8 cellular contexts compared by ENCODE assay signal in the genomic region with DNA sequence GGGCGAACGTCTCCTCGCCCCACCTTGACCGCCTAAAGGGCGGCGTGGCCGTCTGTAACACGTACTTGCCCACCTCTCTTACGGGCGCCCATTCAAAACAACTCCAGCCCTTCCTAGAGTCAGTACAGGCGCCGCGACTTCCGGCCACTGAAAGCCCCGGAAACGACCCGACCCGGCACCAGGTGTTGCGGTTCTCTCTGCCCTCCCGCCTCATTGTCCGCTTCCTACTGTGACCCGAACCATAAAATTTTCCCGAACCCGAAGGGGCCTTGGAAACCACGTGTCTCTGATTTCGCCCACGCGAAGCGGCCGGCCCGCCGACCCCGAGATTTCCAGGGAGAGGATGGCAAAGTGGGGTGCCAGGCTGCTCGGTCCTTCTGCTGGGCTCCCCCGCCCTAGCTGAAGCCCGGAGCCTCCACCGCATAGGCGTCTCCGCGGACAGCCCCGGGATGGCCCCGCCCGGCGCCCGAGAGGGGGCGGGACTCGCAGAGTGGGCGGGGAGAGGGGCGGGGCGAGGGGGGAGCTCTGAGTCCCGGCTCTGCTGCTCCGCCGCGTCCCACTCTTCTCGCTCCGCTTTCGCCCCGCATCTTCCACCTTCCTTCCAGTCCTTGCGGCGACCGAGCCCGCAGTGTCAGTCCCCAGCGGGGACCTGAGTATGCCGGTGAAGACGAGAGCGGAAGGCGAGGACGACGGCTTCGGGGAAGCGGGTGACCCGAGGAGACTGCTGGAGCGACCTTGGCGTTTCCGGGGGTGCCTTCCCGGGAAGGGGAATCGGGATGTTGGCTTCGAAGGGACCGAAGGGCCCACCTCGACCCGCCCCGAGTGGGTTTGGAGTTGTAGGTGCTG. TPM values are rescaled to one million over a fixed set of nuclear protein-coding genes. Genes with fewer than 3 reads are reported as not detected.
A peak's percentile ranks its signal among the peaks of the same experiment; 100 is the strongest.
DNase-seq lines count a peak whose midpoint lies in the region; ATAC-seq, FAIRE-seq and TF ChIP-seq lines count a peak whose summit lies in the region.

No MANE protein-coding gene starts in this region.

- peaks cover 29 to 42% (median 39%) of the 10 kb centered on the region in 3 donors for H3K4me1 Mint-ChIP-seq in CD8-positive, alpha-beta memory T cell

- CTCF ChIA-PET in CD8-positive, alpha-beta memory T cell (lab: Charles Lee): interaction anchor here (1.0 to 5.1 kb wide), 7 partner anchors 11 to 60 kb away, joined by 3 to 31 read pairs (median 3); partner anchors contain the start of genes NAIF1 and SLC25A25
- CTCF ChIA-PET in H1 (lab: Charles Lee; ENCODE audit: partially characterized antibody): interaction anchor here (0.9 to 9.9 kb wide), 14 partner anchors 8 to 285 kb away, joined by 3 to 74 read pairs (median 4); partner anchors contain the start of gene LCN2

- H3K27me3 ChIP-seq in CD8-positive, alpha-beta memory T cell (ENCODE audit: insufficient read depth, low read length, poor library complexity, severe bottlenecking): no peaks in the 10 kb centered on the region
- peaks cover 0 to 8% (median 7%) of the 10 kb centered on the region in 4 experiments; a peak in 5 of 7 replicates for H3K27me3 ChIP-seq in H1 (replicated peaks in 1 of 4; ENCODE audit: control insufficient read depth in 3 of 4, extremely low read depth in 1 of 4, insufficient read depth in 3 of 4, low read length in 3 of 4)
- no peaks in the 10 kb centered on the region for H3K27me3 ChIP-seq in mesenchymal stem cell (ENCODE audit: control insufficient read depth in 1 of 2, insufficient read depth in 1 of 2, low read length in 2 of 2)

- peak overlapping the region; percentile 82 to 91 for H3K4me2 ChIP-seq in H1 (ENCODE audit: insufficient read depth in 1 of 2, low read depth in 2 of 2, low read length in 2 of 2)
- H3K4me2 ChIP-seq in mesenchymal stem cell (ENCODE audit: low read length, poor library complexity, severe bottlenecking): peak overlapping the region; percentile 73

- WGBS in H1 (ENCODE audit: extremely low coverage in 1 of 2, insufficient coverage in 1 of 2, insufficient read length in 1 of 2, insufficient replicate concordance in 2 of 2, low coverage in 1 of 2, low lambda C conversion rate in 2 of 2, missing lambda C conversion rate in 1 of 2), 2 experiments: 2% methylated on average over 61 of the region's 82 CpGs; no CpG with 5 or more reads in 1 of the 2 experiments
- WGBS in mesenchymal stem cell: 0% methylated on average over 59 of the region's 82 CpGs

- ATAC-seq in GM21360 (IDR thresholded peaks at IDR 0.05; ENCODE audit: unreplicated experiment): peak; percentile 45

- no peaks in the 10 kb centered on the region for H3K9me3 Mint-ChIP-seq in CD8-positive, alpha-beta memory T cell

- H4K8ac ChIP-seq in H1 (ENCODE audit: extremely low read depth, insufficient read depth, low read length) (peak overlapping the region; percentile 99), mesenchymal stem cell (ENCODE audit: low read length) (peak overlapping the region; percentile 94)

- peak overlapping the region; percentile 94 to 99 (median 98) for H3K4me3 Mint-ChIP-seq in CD8-positive, alpha-beta memory T cell

- peak overlapping the region; percentile 97 for H3K56ac ChIP-seq in H1 (replicated peaks; ENCODE audit: insufficient read length, low read depth, low read length)

- peak overlapping the region; percentile 98 for H3K18ac ChIP-seq in H1 (ENCODE audit: extremely low read depth, low read length)
- H3K18ac ChIP-seq in mesenchymal stem cell (ENCODE audit: low read depth in 1 of 2, low read length in 2 of 2): peak overlapping the region; percentile 98

- H2AK5ac ChIP-seq in H1 (ENCODE audit: low read depth, low read length) (no peak overlapping the region), mesenchymal stem cell (ENCODE audit: low read length, severe bottlenecking) (no peak overlapping the region)

- H2BK15ac ChIP-seq in H1 (ENCODE audit: low read length) (0 out of 2 replicates have a peak overlapping the region, but pooled peaks have one; percentile 92), mesenchymal stem cell (ENCODE audit: low read depth, poor library complexity, severe bottlenecking) (peak overlapping the region; percentile 97)

- peak overlapping the region; percentile 79; the same call in 1 of the 2 replicates for H2AFZ ChIP-seq in H1 (ENCODE audit: low read length)
- H2AFZ ChIP-seq in mesenchymal stem cell (ENCODE audit: low read depth, low read length): peak overlapping the region; percentile 91

- H3K23ac ChIP-seq in H1 (ENCODE audit: insufficient read length) (no peak overlapping the region), mesenchymal stem cell (ENCODE audit: low read length in 2 of 2) (peak overlapping the region in 1 of 2 experiments; percentile 95)

- POLR2A ChIA-PET in CD8-positive, alpha-beta memory T cell (lab: Charles Lee): interaction anchor here (0.5 to 1.1 kb wide), 3 partner anchors 15 to 256 kb away, joined by 3 to 9 read pairs (median 5); partner anchors contain the start of gene BBLN
- POLR2A ChIA-PET in H1 (lab: Charles Lee; ENCODE audit: partially characterized antibody): interaction anchor here (0.5 to 4.2 kb wide), 13 partner anchors 8 to 471 kb away, joined by 3 to 21 read pairs (median 4); partner anchors contain the start of gene BBLN

- H3K27ac Mint-ChIP-seq in CD8-positive, alpha-beta memory T cell: peak overlapping the region; percentile 97 to 100 (median 99)

- peak overlapping the region; percentile 88 for H2BK5ac ChIP-seq in H1 (ENCODE audit: low read depth, low read length)
- H2BK5ac ChIP-seq in mesenchymal stem cell (ENCODE audit: low read depth, low read length, poor library complexity, severe bottlenecking): peak overlapping the region; percentile 94

- no peak for FAIRE-seq in H1 (lab: Jason Lieb, UNC)

- H3K27me3 Mint-ChIP-seq in CD8-positive, alpha-beta memory T cell: peaks cover 6 to 9% of the 10 kb centered on the region in 2 donors

- H3K4me3 ChIP-seq in CD8-positive, alpha-beta memory T cell (ENCODE audit: low read length): peak overlapping the region; percentile 96
- peak overlapping the region; percentile 86 to 96 (median 89) for H3K4me3 ChIP-seq in H1 (ENCODE audit: extremely low read depth in 1 of 4, insufficient read depth in 2 of 4, low read depth in 3 of 4, low read length in 4 of 4)
- H3K4me3 ChIP-seq in mesenchymal stem cell (ENCODE audit: insufficient read depth in 1 of 2, low read depth in 1 of 2, low read length in 2 of 2): peak overlapping the region; percentile 87 to 96

- peaks cover 0 to 11% of the 10 kb centered on the region in 2 experiments for H4K20me1 ChIP-seq in H1 (replicated peaks in 1 of 2; ENCODE audit: control insufficient read depth in 1 of 2, insufficient read depth in 2 of 2, low read length in 2 of 2)

- H3K9ac ChIP-seq in H1 (replicated peaks in 1 of 4; ENCODE audit: extremely low read depth in 1 of 4, low read depth in 3 of 4, low read length in 3 of 4) (peak overlapping the region; percentile 69 to 85 (median 80)), mesenchymal stem cell (ENCODE audit: low read length) (peak overlapping the region; percentile 95)

- H2BK20ac ChIP-seq in H1 (ENCODE audit: low read length): no peak overlapping the region

- peaks cover 35% of the 10 kb centered on the region for H3K4me1 ChIP-seq in CD8-positive, alpha-beta memory T cell (ENCODE audit: insufficient read depth, low read length)
- H3K4me1 ChIP-seq in H1 (replicated peaks in 1 of 4; ENCODE audit: control insufficient read depth in 3 of 4, insufficient read depth in 4 of 4, low read length in 3 of 4) (peaks cover 0 to 6% (median 3%) of the 10 kb centered on the region in 4 experiments; a peak in 4 of 7 replicates), mesenchymal stem cell (ENCODE audit: control insufficient read depth, insufficient read depth, low read depth, low read length) (peaks cover 39% of the 10 kb centered on the region)

- H3K23me2 ChIP-seq in H1 (ENCODE audit: low read depth, low read length): peaks cover 6% of the 10 kb centered on the region; the same call in 1 of the 2 replicates

- H3K14ac ChIP-seq in H1 (ENCODE audit: insufficient read length) (no peak overlapping the region), mesenchymal stem cell (ENCODE audit: low read length in 2 of 2) (peak overlapping the region; percentile 81 to 91)

- H3K79me1 ChIP-seq in H1 (ENCODE audit: low read depth, low read length): peaks cover 4% of the 10 kb centered on the region; the same call in 1 of the 2 replicates
- peaks cover 16% of the 10 kb centered on the region for H3K79me1 ChIP-seq in mesenchymal stem cell (replicated peaks; ENCODE audit: low read length, poor library complexity, severe bottlenecking)

- DNase-seq in CD8-positive, alpha-beta memory T cell: peak; percentile 77 to 93 (median 87)
- DNase-seq in HT-29 (ENCODE audit: low spot score) (peak; percentile 92), NOMO-1 (lab: John Stamatoyannopoulos, UW; ENCODE audit: unreplicated experiment in 2 of 2) (peak; percentile 72 to 78), H1 (ENCODE audit: low read depth in 1 of 2, low spot score in 2 of 2) (peak in 1 of 2 experiments; percentile 92), mesenchymal stem cell (peak; percentile 94)
- DNase-seq in activated CD8-positive, alpha-beta memory T cell treated with anti-CD3 and anti-CD28 coated beads for 48 hours (ENCODE audit: low read depth in 2 of 3, low spot score in 2 of 3): peak; percentile 71 to 88 (median 76)
- DNase-seq in stimulated activated CD8-positive, alpha-beta memory T cell treated with anti-CD3 and anti-CD28 coated beads, Interleukin-12 subunit alpha, Interleukin-12 subunit beta, amount 100 ng/mL, for 24 hours (ENCODE audit: extremely low read depth): peak; percentile 58

- no peak for TF ChIP-seq RAD21 in H1 (IDR thresholded peaks at IDR 0.05 in 1 of 2, conservative IDR thresholded peaks at IDR 0.05 in 1 of 2; ENCODE audit: low read depth in 2 of 2, low read length in 2 of 2)

- H3K27ac ChIP-seq in CD8-positive, alpha-beta memory T cell (ENCODE audit: low read depth, low read length): peak overlapping the region; percentile 96
- H3K27ac ChIP-seq in H1 (ENCODE audit: low read depth, low read length) (peak overlapping the region; percentile 95), mesenchymal stem cell (ENCODE audit: low read length, poor library complexity, severe bottlenecking) (peak overlapping the region; percentile 93)

- H3K4ac ChIP-seq in H1 (replicated peaks; ENCODE audit: insufficient read length, low read depth, low read length): peak overlapping the region; percentile 85
- peak overlapping the region; percentile 71 to 90 for H3K4ac ChIP-seq in mesenchymal stem cell (ENCODE audit: low read depth in 1 of 2, low read length in 2 of 2)

- H2BK12ac ChIP-seq in H1 (ENCODE audit: low read depth, low read length): no peak overlapping the region
- peak overlapping the region; percentile 76 to 92 for H2BK12ac ChIP-seq in mesenchymal stem cell (ENCODE audit: low read length in 2 of 2)

- no peak for TF ChIP-seq CTCF in H1 (IDR thresholded peaks at IDR 0.05; ENCODE audit: control extremely low read depth in 1 of 3, insufficient read depth in 1 of 3, low read depth in 1 of 3, low read length in 3 of 3)

- TF ChIP-seq POLR2A in H1 (IDR thresholded peaks at IDR 0.05; ENCODE audit: control extremely low read depth in 1 of 2, low read depth in 2 of 2, low read length in 2 of 2): peak in 1 of 2 experiments; percentile 38; a peak in 1 of 3 replicates

- H3K9me3 ChIP-seq in CD8-positive, alpha-beta memory T cell (ENCODE audit: low read length): no peaks in the 10 kb centered on the region
- H3K9me3 ChIP-seq in H1 (ENCODE audit: insufficient read depth in 2 of 2, low read depth in 1 of 2, low read length in 1 of 2): peaks cover 0 to 4% of the 10 kb centered on the region in 2 experiments; a peak in 1 of 4 replicates
- no peaks in the 10 kb centered on the region for H3K9me3 ChIP-seq in mesenchymal stem cell (ENCODE audit: control insufficient read depth, low read length)

- H2BK120ac ChIP-seq in H1 (replicated peaks; ENCODE audit: low read depth, low read length) (peak overlapping the region; percentile 90), mesenchymal stem cell (ENCODE audit: low read depth, low read length) (peak overlapping the region; percentile 95)

- TF ChIP-seq EP300 in H1 (IDR thresholded peaks at IDR 0.05; ENCODE audit: borderline replicate concordance in 1 of 2, low read depth in 2 of 2, low read length in 2 of 2): no peak; a peak in 1 of 3 replicates

- H4K91ac ChIP-seq in H1 (replicated peaks; ENCODE audit: insufficient read length, low read length) (peak overlapping the region; percentile 97), mesenchymal stem cell (ENCODE audit: low read length) (peak overlapping the region; percentile 95)

- peak overlapping the region; percentile 96 for H4K5ac ChIP-seq in H1 (ENCODE audit: insufficient read length, low read depth, low read length)

- peaks cover 0 to 24% (median 0%) of the 10 kb centered on the region in 3 donors for H3K36me3 Mint-ChIP-seq in CD8-positive, alpha-beta memory T cell

- peaks cover 5% of the 10 kb centered on the region for H3K36me3 ChIP-seq in CD8-positive, alpha-beta memory T cell (ENCODE audit: insufficient read depth, low read length)
- H3K36me3 ChIP-seq in H1 (ENCODE audit: control insufficient read depth in 2 of 4, insufficient read depth in 4 of 4, low read length in 3 of 4): peaks cover 0 to 7% (median 4%) of the 10 kb centered on the region in 4 experiments; a peak in 4 of 8 replicates
- peaks cover 13 to 23% of the 10 kb centered on the region in 2 experiments for H3K36me3 ChIP-seq in mesenchymal stem cell (ENCODE audit: control insufficient read depth in 1 of 2, insufficient read depth in 2 of 2, low read depth in 1 of 2, low read length in 2 of 2)

- H3K79me2 ChIP-seq in H1 (ENCODE audit: control insufficient read depth in 1 of 2, insufficient read depth in 2 of 2, low read length in 2 of 2): peaks cover 0 to 20% of the 10 kb centered on the region in 2 experiments; a peak in 1 of 4 replicates

RNA-seq across cellular contexts. Expression of gene PTGES2, which starts 0.7 kb away (rescaled TPM):
- 10 to 100 TPM; 67.0 to 68.3 TPM for total RNA-seq in CD8-positive, alpha-beta memory T cell
- polyA plus RNA-seq in CD8-positive, alpha-beta memory T cell: 51.7 TPM
- 365 and 392 TPM in 2 replicates for total RNA-seq in HT-29 (2014; rRNA removed; shearing (Covaris generic))
- 76.9 and 81.2 TPM in 2 replicates for total RNA-seq in H1 (2021; fragmentation: NEBNext Ultra II Directional; extraction: Animal tissue kit (Norgen Biotek cat#: 25700))
- polyA plus RNA-seq in H1 (2011; rRNA removed): 80.7 and 119 TPM in 2 replicates
- polyA plus RNA-seq in H1 (2011; cell fraction: cytosol; rRNA removed): 104 TPM
- polyA plus RNA-seq in H1 (2011; cell fraction: nucleus; rRNA removed): 242 TPM
- polyA plus RNA-seq in H1 (2012, experiment 1 of 2): 50.2 to 79.0 TPM (median 72.3 TPM) in 4 replicates
- 60.0 TPM for polyA plus RNA-seq in H1 (2012, experiment 2 of 2)
- polyA plus RNA-seq in H1 (2013, experiment 1 of 2): 52.2 TPM
- polyA plus RNA-seq in H1 (2013, experiment 2 of 2): 49.8 TPM
- 61.8 and 72.7 TPM in 2 replicates for polyA minus RNA-seq in H1 (2011; rRNA and poly(A)+ RNA removed)
- 58.8 TPM for polyA minus RNA-seq in H1 (2011; cell fraction: cytosol; rRNA and poly(A)+ RNA removed)
- polyA minus RNA-seq in H1 (2011; cell fraction: nucleus; rRNA and poly(A)+ RNA removed): 65.8 TPM
- 31.2 TPM for polyA plus RNA-seq in mesenchymal stem cell (2013, experiment 1 of 2)
- polyA plus RNA-seq in mesenchymal stem cell (2013, experiment 2 of 2): 28.6 TPM

RNA-seq across cellular contexts. Expression of gene LCN2, which starts 21.0 kb away (rescaled TPM):
- not detected for total RNA-seq in CD8-positive, alpha-beta memory T cell
- polyA plus RNA-seq in CD8-positive, alpha-beta memory T cell: not detected
- 221 and 241 TPM in 2 replicates for total RNA-seq in HT-29 (2014; rRNA removed; shearing (Covaris generic))
- total RNA-seq in H1 (2021; fragmentation: NEBNext Ultra II Directional; extraction: Animal tissue kit (Norgen Biotek cat#: 25700)): 1.1 and 1.4 TPM in 2 replicates
- polyA plus RNA-seq in H1 (2011; rRNA removed): 1.6 TPM in 2 replicates
- 0.93 TPM for polyA plus RNA-seq in H1 (2011; cell fraction: cytosol; rRNA removed)
- polyA plus RNA-seq in H1 (2011; cell fraction: nucleus; rRNA removed): 2.2 TPM
- polyA plus RNA-seq in H1 (2012, experiment 1 of 2): 0.75 to 1.4 TPM (median 1.2 TPM) in 4 replicates
- polyA plus RNA-seq in H1 (2012, experiment 2 of 2): 0.84 TPM
- polyA plus RNA-seq in H1 (2013, experiment 1 of 2): 1.1 TPM
- polyA plus RNA-seq in H1 (2013, experiment 2 of 2): 1.4 TPM
- polyA minus RNA-seq in H1 (2011; rRNA and poly(A)+ RNA removed): not detected in 2 replicates
- polyA minus RNA-seq in H1 (2011; cell fraction: cytosol; rRNA and poly(A)+ RNA removed): not detected
- polyA minus RNA-seq in H1 (2011; cell fraction: nucleus; rRNA and poly(A)+ RNA removed): not detected
- not detected for polyA plus RNA-seq in mesenchymal stem cell (2013, experiment 1 of 2)
- not detected for polyA plus RNA-seq in mesenchymal stem cell (2013, experiment 2 of 2)

RNA-seq across cellular contexts. Expression of gene BBLN, which starts 31.9 kb away (rescaled TPM):
- total RNA-seq in CD8-positive, alpha-beta memory T cell: 10 to 100 TPM; 75.5 to 78.4 TPM
- 137 TPM for polyA plus RNA-seq in CD8-positive, alpha-beta memory T cell
- 439 and 565 TPM in 2 replicates for total RNA-seq in HT-29 (2014; rRNA removed; shearing (Covaris generic))
- 63.1 and 66.4 TPM in 2 replicates for total RNA-seq in H1 (2021; fragmentation: NEBNext Ultra II Directional; extraction: Animal tissue kit (Norgen Biotek cat#: 25700))
- polyA plus RNA-seq in H1 (2011; rRNA removed): 164 and 264 TPM in 2 replicates
- polyA plus RNA-seq in H1 (2011; cell fraction: cytosol; rRNA removed): 116 TPM
- 130 TPM for polyA plus RNA-seq in H1 (2011; cell fraction: nucleus; rRNA removed)
- polyA plus RNA-seq in H1 (2012, experiment 1 of 2): 55.4 to 92.3 TPM (median 90.9 TPM) in 4 replicates
- 146 TPM for polyA plus RNA-seq in H1 (2012, experiment 2 of 2)
- 82.3 TPM for polyA plus RNA-seq in H1 (2013, experiment 1 of 2)
- 81.6 TPM for polyA plus RNA-seq in H1 (2013, experiment 2 of 2)
- 11.2 and 14.2 TPM in 2 replicates for polyA minus RNA-seq in H1 (2011; rRNA and poly(A)+ RNA removed)
- 40.3 TPM for polyA minus RNA-seq in H1 (2011; cell fraction: cytosol; rRNA and poly(A)+ RNA removed)
- polyA minus RNA-seq in H1 (2011; cell fraction: nucleus; rRNA and poly(A)+ RNA removed): 35.9 TPM
- 68.0 TPM for polyA plus RNA-seq in mesenchymal stem cell (2013, experiment 1 of 2)
- polyA plus RNA-seq in mesenchymal stem cell (2013, experiment 2 of 2): 68.2 TPM

Comparison
In these comparisons a context has a peak if more than half of its experiments do, and no peak if none do; other contexts are left out.
1. RNA of gene LCN2, which starts 21.0 kb away (total RNA-seq): 221 to 241 TPM in HT-29; 1.1 to 1.4 TPM in H1 and not detected in CD8-positive, alpha-beta memory T cell; every median in the first group is over 10 times any median in the second.
2. Peak in every context shown above with its lines, with median percentiles within 50 percentile points of each other: H3K27ac ChIP-seq and H3K4me3 ChIP-seq.